ENCODE assay signal across 20 cellular contexts in the genomic region with DNA sequence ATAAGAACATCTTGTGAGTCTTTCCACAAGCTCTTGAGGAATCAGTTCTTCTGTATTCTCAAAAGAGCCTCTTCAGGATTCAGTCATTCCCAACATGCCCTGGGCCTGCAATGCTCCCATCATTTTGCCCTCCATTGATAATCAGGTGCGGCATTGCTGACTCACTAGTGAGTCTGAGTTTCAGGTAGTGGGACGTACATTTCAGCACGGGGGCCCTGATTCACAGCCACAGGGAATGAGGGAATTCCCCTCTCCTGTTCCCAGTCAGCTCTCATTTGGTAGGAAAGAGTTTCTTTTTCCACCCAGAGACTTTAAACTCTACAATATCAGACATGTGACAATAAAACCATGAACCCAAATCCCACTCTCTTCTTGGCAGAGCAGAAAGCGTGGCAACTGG. TPM values are rescaled to one million over a fixed set of nuclear protein-coding genes. Genes with fewer than 3 reads are reported as not detected.
DNase-seq lines count a peak whose midpoint lies in the region; ATAC-seq, FAIRE-seq and TF ChIP-seq lines count a peak whose summit lies in the region.
"Had no signal": no experiment of that assay in that cellular context is flagged by ENCODE, and none has a peak within 500 bp of the region (broad histone marks: within the 10 kb centered on the region; RNA-seq: fewer than 3 reads in every experiment).

No MANE protein-coding gene starts in this region.

- H3K9ac ChIP-seq in astrocyte (ENCODE audit: low read length) (no peak overlapping the region), keratinocyte (ENCODE audit: control insufficient read depth, extremely low read depth, insufficient read depth, low read length) (peak overlapping the region; percentile 75)
- H3K9ac ChIP-seq: BLaER1 treated with 17β-estradiol and CSF1 and Interleukin-3, amounts not matched to agents 10 nM and 100 nM had no signal

- no peaks in the 10 kb centered on the region for H3K9me1 ChIP-seq in keratinocyte (ENCODE audit: control insufficient read depth, extremely low read depth, insufficient read depth, low read length)

- peaks cover 25% of the 10 kb centered on the region for H3K4me1 ChIP-seq in astrocyte (ENCODE audit: insufficient read depth, low read length)
- peaks cover 41% of the 10 kb centered on the region for H3K4me1 ChIP-seq in keratinocyte (ENCODE audit: control insufficient read depth, extremely low read depth, insufficient read depth, low read length)

- H3K27ac Mint-ChIP-seq in astrocyte (ENCODE audit: unreplicated experiment) = peak overlapping the region; percentile 27
- no peak overlapping the region for H3K27ac Mint-ChIP-seq in activated naive CD4-positive, alpha-beta T cell treated with anti-CD3 and anti-CD28 coated beads for 36 hours
- H3K27ac Mint-ChIP-seq: CD8-positive, alpha-beta T cell had no signal

- H3K36me3 Mint-ChIP-seq in astrocyte (ENCODE audit: low read depth, unreplicated experiment) = peaks cover 2% of the 10 kb centered on the region
- H3K36me3 Mint-ChIP-seq in activated naive CD4-positive, alpha-beta T cell treated with anti-CD3 and anti-CD28 coated beads for 36 hours (ENCODE audit: low read depth) = no peaks in the 10 kb centered on the region
- H3K36me3 Mint-ChIP-seq: CD8-positive, alpha-beta T cell had no signal

- no peak overlapping the region for H3K4me2 ChIP-seq in astrocyte (ENCODE audit: low read length)
- H3K4me2 ChIP-seq in keratinocyte (ENCODE audit: control insufficient read depth, extremely low read depth, insufficient read depth, low read depth, low read length) = peak overlapping the region; percentile 63
- H3K4me2 ChIP-seq: PC-9 had no signal

- no peaks in the 10 kb centered on the region for H3K9me3 Mint-ChIP-seq in astrocyte (ENCODE audit: unreplicated experiment)
- H3K9me3 Mint-ChIP-seq in activated naive CD4-positive, alpha-beta T cell treated with anti-CD3 and anti-CD28 coated beads for 36 hours = no peaks in the 10 kb centered on the region
- H3K9me3 Mint-ChIP-seq: CD8-positive, alpha-beta T cell had no signal

- TF ChIP-seq CTCF in astrocyte (IDR thresholded peaks at IDR 0.05; ENCODE audit: insufficient read depth, low read depth, low read length) (no peak), keratinocyte (optimal IDR thresholded peaks at IDR 0.05 in 1 of 3, IDR thresholded peaks at IDR 0.05 in 1 of 3, conservative IDR thresholded peaks at IDR 0.05 in 1 of 3; ENCODE audit: extremely low read depth in 1 of 3, insufficient read depth in 2 of 3, low read length in 3 of 3) (no peak)

- intact Hi-C loops in activated naive CD4-positive, alpha-beta T cell treated with anti-CD3 and anti-CD28 coated beads for 36 hours (cut with micrococcal nuclease) = no loop called here

- H3K27me3 Mint-ChIP-seq in astrocyte (ENCODE audit: low read depth, unreplicated experiment) = no peaks in the 10 kb centered on the region
- peaks cover 5% of the 10 kb centered on the region for H3K27me3 Mint-ChIP-seq in activated naive CD4-positive, alpha-beta T cell treated with anti-CD3 and anti-CD28 coated beads for 36 hours (ENCODE audit: low read depth)

- no peak overlapping the region for H3K27ac ChIP-seq in astrocyte (ENCODE audit: low read depth, low read length)
- H3K27ac ChIP-seq in keratinocyte (ENCODE audit: control insufficient read depth, insufficient read depth, low read length) = peak overlapping the region; percentile 99
- H3K27ac ChIP-seq: BLaER1 treated with 17β-estradiol and CSF1 and Interleukin-3, amounts not matched to agents 10 nM and 100 nM; PC-9; SJSA1 had no signal

- DNase-seq in Daoy (ENCODE audit: low read depth) (peak; percentile 26), HK-2 (ENCODE audit: unreplicated experiment) (peak; percentile 60), astrocyte (ENCODE audit: low read depth) (no peak), keratinocyte (ENCODE audit: low read depth, low spot score) (no peak), hypothalamus (lab: John Stamatoyannopoulos, UW) (no peak)
- no peak for DNase-seq in activated naive CD4-positive, alpha-beta T cell treated with anti-CD3 and anti-CD28 coated beads for 36 hours
- DNase-seq: CD8-positive, alpha-beta T cell; DMS53; Kasumi-1; MM.1S; NCI-H1092; NCI-H1436 treated with DMSO at 0.1 percent for 48 hours; NCI-H2029; NCI-H526; PC-9 had no signal

- dilution Hi-C loops in keratinocyte (cut with MboI; ENCODE audit: extremely low pct_ligation_motif_present, low sequenced_read_pairs) = no loop called here

- H4K20me1 ChIP-seq in astrocyte (ENCODE audit: insufficient read depth, low read length) = no peaks in the 10 kb centered on the region
- H4K20me1 ChIP-seq in keratinocyte (ENCODE audit: control insufficient read depth, extremely low read depth, insufficient read depth, low read length) = peaks cover 4% of the 10 kb centered on the region
- H4K20me1 ChIP-seq: BLaER1 treated with 17β-estradiol and CSF1 and Interleukin-3, amounts not matched to agents 10 nM and 100 nM had no signal

- H3K79me2 ChIP-seq in astrocyte (ENCODE audit: insufficient read depth, low read length) (no peaks in the 10 kb centered on the region), keratinocyte (ENCODE audit: control insufficient read depth, insufficient read depth, low read length) (peaks cover 28% of the 10 kb centered on the region)

- no peak for ATAC-seq in HG02840 (IDR thresholded peaks at IDR 0.05; ENCODE audit: low FRiP score, unreplicated experiment)
- ATAC-seq: CD8-positive, alpha-beta T cell had no signal

- H3K36me3 ChIP-seq in astrocyte (ENCODE audit: insufficient read depth, low read length) (no peaks in the 10 kb centered on the region), keratinocyte (ENCODE audit: control insufficient read depth in 2 of 2, extremely low read depth in 1 of 2, insufficient read depth in 2 of 2, low read length in 2 of 2) (peaks cover 2 to 3% of the 10 kb centered on the region in 2 experiments)
- H3K36me3 ChIP-seq: BLaER1 treated with 17β-estradiol and CSF1 and Interleukin-3, amounts not matched to agents 10 nM and 100 nM; SJSA1 had no signal

- peak overlapping the region; percentile 20 for H3K4me3 Mint-ChIP-seq in astrocyte (ENCODE audit: unreplicated experiment)
- H3K4me3 Mint-ChIP-seq in activated naive CD4-positive, alpha-beta T cell treated with anti-CD3 and anti-CD28 coated beads for 36 hours = no peak overlapping the region
- H3K4me3 Mint-ChIP-seq: CD8-positive, alpha-beta T cell had no signal

- H3K4me3 ChIP-seq in astrocyte (ENCODE audit: insufficient read depth, low read depth, low read length) = no peak overlapping the region
- H3K4me3 ChIP-seq in keratinocyte (ENCODE audit: control insufficient read depth in 2 of 3, extremely low read depth in 1 of 3, insufficient read depth in 2 of 3, low read depth in 1 of 3, low read length in 3 of 3) = no peak overlapping the region
- H3K4me3 ChIP-seq: BLaER1 treated with 17β-estradiol and CSF1 and Interleukin-3, amounts not matched to agents 10 nM and 100 nM; PC-9; SJSA1 had no signal

- peaks cover 26% of the 10 kb centered on the region for H3K4me1 Mint-ChIP-seq in astrocyte (ENCODE audit: low read depth, unreplicated experiment)
- H3K4me1 Mint-ChIP-seq in activated naive CD4-positive, alpha-beta T cell treated with anti-CD3 and anti-CD28 coated beads for 36 hours (ENCODE audit: low read depth) = peaks cover 13% of the 10 kb centered on the region

- H3K27me3 ChIP-seq in astrocyte (ENCODE audit: insufficient read depth, low read length) = no peaks in the 10 kb centered on the region
- H3K27me3 ChIP-seq in keratinocyte (ENCODE audit: control insufficient read depth, extremely low read depth, insufficient read depth, low read length) = no peaks in the 10 kb centered on the region
- H3K27me3 ChIP-seq: BLaER1 treated with 17β-estradiol and CSF1 and Interleukin-3, amounts not matched to agents 10 nM and 100 nM; SJSA1 had no signal

- CTCF ChIA-PET in activated naive CD4-positive, alpha-beta T cell treated with anti-CD3 and anti-CD28 coated beads for 36 hours (lab: Charles Lee) = interaction anchor here (3.8 kb wide), 1 partner anchor 13 kb away, joined by 25 read pairs; no protein-coding TSS in a partner anchor

- H3K9me3 ChIP-seq in astrocyte (ENCODE audit: insufficient read depth, low read depth, low read length) = no peaks in the 10 kb centered on the region
- no peaks in the 10 kb centered on the region for H3K9me3 ChIP-seq in keratinocyte (ENCODE audit: control insufficient read depth, low read depth, low read length)
- H3K9me3 ChIP-seq: SJSA1 had no signal

- H2AFZ ChIP-seq in astrocyte (ENCODE audit: low read depth, low read length) (no peak overlapping the region), keratinocyte (ENCODE audit: control insufficient read depth, low read length) (no peak overlapping the region)
- H2AFZ ChIP-seq: PC-9 had no signal

- FAIRE-seq in astrocyte (lab: Jason Lieb, UNC) (no peak), keratinocyte (lab: Jason Lieb, UNC) (peak; percentile 97)
- FAIRE-seq: GM12892, H1 had no signal

RNA-seq across cellular contexts. Expression of a gene that starts 3.7 kb away (rescaled TPM):
- total RNA-seq in Daoy (2014; rRNA removed; shearing (Covaris generic)) = not detected in 2 replicates
- total RNA-seq in astrocyte = 16.2 and 21.2 TPM in 2 replicates
- polyA plus RNA-seq in keratinocyte = 467 to 800 TPM (median 476 TPM) in 3 replicates
- 132 TPM for polyA plus RNA-seq in keratinocyte (2011; ENCODE audit: low read depth)
- polyA plus RNA-seq in keratinocyte (2011; cell fraction: cytosol; rRNA removed) = 474 and 569 TPM in 2 replicates
- 961 and 1,086 TPM in 2 replicates for polyA plus RNA-seq in keratinocyte (2011; cell fraction: nucleus; rRNA removed)
- polyA plus RNA-seq in keratinocyte (2012; ENCODE audit: low replicate concordance) = 254 and 343 TPM in 2 replicates
- polyA minus RNA-seq in keratinocyte = 820 to 2,146 TPM (median 1,294 TPM) in 3 replicates
- 651 TPM for polyA minus RNA-seq in keratinocyte (2011; cell fraction: cytosol; rRNA and poly(A)+ RNA removed)
- polyA minus RNA-seq in keratinocyte (2011; cell fraction: nucleus; rRNA and poly(A)+ RNA removed) = 976 and 1,920 TPM in 2 replicates
- under 1 TPM; 0.48 to 0.64 TPM for total RNA-seq in activated naive CD4-positive, alpha-beta T cell treated with anti-CD3 and anti-CD28 coated beads for 36 hours
- total RNA-seq: SJSA1 had no signal

RNA-seq across cellular contexts. Expression of a gene that starts 18.2 kb away (rescaled TPM):
- 14.0 and 15.3 TPM in 2 replicates for total RNA-seq in Daoy (2014; rRNA removed; shearing (Covaris generic))
- 7.0 and 7.4 TPM in 2 replicates for total RNA-seq in astrocyte
- 12.3 to 13.3 TPM (median 12.4 TPM) in 3 replicates for polyA plus RNA-seq in keratinocyte
- 6.7 TPM for polyA plus RNA-seq in keratinocyte (2011; ENCODE audit: low read depth)
- 5.8 and 11.1 TPM in 2 replicates for polyA plus RNA-seq in keratinocyte (2011; cell fraction: cytosol; rRNA removed)
- 22.9 and 25.9 TPM in 2 replicates for polyA plus RNA-seq in keratinocyte (2011; cell fraction: nucleus; rRNA removed)
- polyA plus RNA-seq in keratinocyte (2012; ENCODE audit: low replicate concordance) = 6.9 and 8.0 TPM in 2 replicates
- polyA minus RNA-seq in keratinocyte = 7.6 to 21.0 TPM (median 15.9 TPM) in 3 replicates
- polyA minus RNA-seq in keratinocyte (2011; cell fraction: cytosol; rRNA and poly(A)+ RNA removed) = 3.8 TPM
- polyA minus RNA-seq in keratinocyte (2011; cell fraction: nucleus; rRNA and poly(A)+ RNA removed) = 21.0 and 35.8 TPM in 2 replicates
- total RNA-seq in activated naive CD4-positive, alpha-beta T cell treated with anti-CD3 and anti-CD28 coated beads for 36 hours = 1 to 10 TPM; 4.1 to 4.6 TPM

RNA-seq across cellular contexts. Expression of a gene that starts 25.2 kb away (rescaled TPM):
- total RNA-seq in Daoy (2014; rRNA removed; shearing (Covaris generic)) = 3.4 and 3.5 TPM in 2 replicates
- total RNA-seq in astrocyte = 2.2 and 2.6 TPM in 2 replicates
- polyA plus RNA-seq in keratinocyte = 48.0 to 65.6 TPM (median 58.1 TPM) in 3 replicates
- 13.4 TPM for polyA plus RNA-seq in keratinocyte (2011; ENCODE audit: low read depth)
- 37.2 and 60.6 TPM in 2 replicates for polyA plus RNA-seq in keratinocyte (2011; cell fraction: cytosol; rRNA removed)
- polyA plus RNA-seq in keratinocyte (2011; cell fraction: nucleus; rRNA removed) = 172 and 177 TPM in 2 replicates
- polyA plus RNA-seq in keratinocyte (2012; ENCODE audit: low replicate concordance) = 29.2 and 42.2 TPM in 2 replicates
- polyA minus RNA-seq in keratinocyte = 43.4 to 157 TPM (median 123 TPM) in 3 replicates
- polyA minus RNA-seq in keratinocyte (2011; cell fraction: cytosol; rRNA and poly(A)+ RNA removed) = 35.1 TPM
- polyA minus RNA-seq in keratinocyte (2011; cell fraction: nucleus; rRNA and poly(A)+ RNA removed) = 215 and 523 TPM in 2 replicates
- 1 to 10 TPM; 3.5 to 4.6 TPM for total RNA-seq in activated naive CD4-positive, alpha-beta T cell treated with anti-CD3 and anti-CD28 coated beads for 36 hours

RNA-seq across cellular contexts. Expression of a gene that starts 53.7 kb away (rescaled TPM):
- not detected in 2 replicates for total RNA-seq in Daoy (2014; rRNA removed; shearing (Covaris generic))
- not detected in 2 replicates for total RNA-seq in astrocyte
- 0.08 to 0.16 TPM in 2 of 3 replicates, not detected in the other for polyA plus RNA-seq in keratinocyte
- not detected for polyA plus RNA-seq in keratinocyte (2011; ENCODE audit: low read depth)
- polyA plus RNA-seq in keratinocyte (2011; cell fraction: cytosol; rRNA removed) = not detected in 2 replicates
- 0.05 and 0.10 TPM in 2 replicates for polyA plus RNA-seq in keratinocyte (2011; cell fraction: nucleus; rRNA removed)
- polyA plus RNA-seq in keratinocyte (2012; ENCODE audit: low replicate concordance) = 3.2 and 4.7 TPM in 2 replicates
- 0.19 TPM in 1 of 3 replicates, not detected in the others for polyA minus RNA-seq in keratinocyte
- polyA minus RNA-seq in keratinocyte (2011; cell fraction: cytosol; rRNA and poly(A)+ RNA removed) = not detected
- 2.0 and 2.9 TPM in 2 replicates for polyA minus RNA-seq in keratinocyte (2011; cell fraction: nucleus; rRNA and poly(A)+ RNA removed)
- 100 to 1,000 TPM; 107 to 113 TPM for total RNA-seq in activated naive CD4-positive, alpha-beta T cell treated with anti-CD3 and anti-CD28 coated beads for 36 hours
- total RNA-seq: H1, PC-9, SJSA1 had no signal
- polyA plus RNA-seq: H1 had no signal

Comparison
In these comparisons a context has a peak if more than half of its experiments do, and no peak if none do; other contexts are left out.
1. DNase-seq: peak in Daoy (single experiment) and HK-2 (single experiment); none in astrocyte (single experiment), keratinocyte (single experiment), activated naive CD4-positive, alpha-beta T cell treated with anti-CD3 and anti-CD28 coated beads for 36 hours (single experiment) and hypothalamus (0 of 51).
2. RNA of a gene that starts 3.7 kb away (total RNA-seq): 16.2 to 21.2 TPM in astrocyte; 0.48 to 0.64 TPM in activated naive CD4-positive, alpha-beta T cell treated with anti-CD3 and anti-CD28 coated beads for 36 hours and not detected in Daoy; every median in the first group is over 10 times any median in the second.